Comparison of ENCODE assay signal across 1 cellular context in genomic region chr6:156379392-156379910, GRCh38.
TF ChIP-seq lines count a peak whose summit lies in the region.

No MANE protein-coding gene starts in this region.

TF ChIP-seq in SK-N-SH, 30 proteins besides CTCF, POLR2A, EP300 and RAD21 (continued from another document):
- TF ChIP-seq GABPA (IDR thresholded peaks at IDR 0.05; ENCODE audit: low read depth) (no peak), NFIC (IDR thresholded peaks at IDR 0.05; ENCODE audit: borderline replicate concordance) (0 out of 2 replicates have a peak, but pooled peaks have one; percentile 13), USF1 (IDR thresholded peaks at IDR 0.05; ENCODE audit: borderline replicate concordance, low read depth) (no peak), TAF1 (IDR thresholded peaks at IDR 0.05; ENCODE audit: borderline replicate concordance, low read depth, low read length) (no peak), RCOR1 (IDR thresholded peaks at IDR 0.05; ENCODE audit: low read length) (no peak), TEAD4 (IDR thresholded peaks at IDR 0.05; ENCODE audit: borderline replicate concordance, insufficient read depth) (peak; percentile 53; the same call in 1 of the 2 replicates), SIN3A (IDR thresholded peaks at IDR 0.05; ENCODE audit: borderline replicate concordance, low read depth, low read length) (no peak), FOXJ3 (CRISPR knock-in tag; IDR thresholded peaks at IDR 0.05) (no peak), MXI1 (IDR thresholded peaks at IDR 0.05; ENCODE audit: low read depth, low read length) (no peak), FOSL2 (IDR thresholded peaks at IDR 0.05; ENCODE audit: borderline replicate concordance, low read depth) (peak; percentile 11; the same call in 1 of the 2 replicates), GATA2 (CRISPR knock-in tag; IDR thresholded peaks at IDR 0.05) (no peak), REST (IDR thresholded peaks at IDR 0.05; ENCODE audit: low read depth, low read length) (no peak), TCF12 (IDR thresholded peaks at IDR 0.05) (peak; percentile 54), ELF1 (IDR thresholded peaks at IDR 0.05) (no peak), CHD2 (IDR thresholded peaks at IDR 0.05; ENCODE audit: low read length, partially characterized antibody) (no peak), EZH2phosphoT487 (IDR thresholded peaks at IDR 0.05; ENCODE audit: borderline replicate concordance, low read depth) (no peak), JUND (IDR thresholded peaks at IDR 0.05) (peak; percentile 47), FOXM1 (IDR thresholded peaks at IDR 0.05; ENCODE audit: low read depth) (no peak)
- TF ChIP-seq, protein P1, sequence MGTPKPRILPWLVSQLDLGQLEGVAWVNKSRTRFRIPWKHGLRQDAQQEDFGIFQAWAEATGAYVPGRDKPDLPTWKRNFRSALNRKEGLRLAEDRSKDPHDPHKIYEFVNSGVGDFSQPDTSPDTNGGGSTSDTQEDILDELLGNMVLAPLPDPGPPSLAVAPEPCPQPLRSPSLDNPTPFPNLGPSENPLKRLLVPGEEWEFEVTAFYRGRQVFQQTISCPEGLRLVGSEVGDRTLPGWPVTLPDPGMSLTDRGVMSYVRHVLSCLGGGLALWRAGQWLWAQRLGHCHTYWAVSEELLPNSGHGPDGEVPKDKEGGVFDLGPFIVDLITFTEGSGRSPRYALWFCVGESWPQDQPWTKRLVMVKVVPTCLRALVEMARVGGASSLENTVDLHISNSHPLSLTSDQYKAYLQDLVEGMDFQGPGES (IDR thresholded peaks at IDR 0.05; ENCODE audit: low read depth, low read length), result no peak
- TF ChIP-seq, protein P2, sequence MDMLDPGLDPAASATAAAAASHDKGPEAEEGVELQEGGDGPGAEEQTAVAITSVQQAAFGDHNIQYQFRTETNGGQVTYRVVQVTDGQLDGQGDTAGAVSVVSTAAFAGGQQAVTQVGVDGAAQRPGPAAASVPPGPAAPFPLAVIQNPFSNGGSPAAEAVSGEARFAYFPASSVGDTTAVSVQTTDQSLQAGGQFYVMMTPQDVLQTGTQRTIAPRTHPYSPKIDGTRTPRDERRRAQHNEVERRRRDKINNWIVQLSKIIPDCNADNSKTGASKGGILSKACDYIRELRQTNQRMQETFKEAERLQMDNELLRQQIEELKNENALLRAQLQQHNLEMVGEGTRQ (IDR thresholded peaks at IDR 0.05; ENCODE audit: borderline replicate concordance, low read depth, low read length), result no peak
